23 cellular contexts compared by ENCODE assay signal in the genomic region with DNA sequence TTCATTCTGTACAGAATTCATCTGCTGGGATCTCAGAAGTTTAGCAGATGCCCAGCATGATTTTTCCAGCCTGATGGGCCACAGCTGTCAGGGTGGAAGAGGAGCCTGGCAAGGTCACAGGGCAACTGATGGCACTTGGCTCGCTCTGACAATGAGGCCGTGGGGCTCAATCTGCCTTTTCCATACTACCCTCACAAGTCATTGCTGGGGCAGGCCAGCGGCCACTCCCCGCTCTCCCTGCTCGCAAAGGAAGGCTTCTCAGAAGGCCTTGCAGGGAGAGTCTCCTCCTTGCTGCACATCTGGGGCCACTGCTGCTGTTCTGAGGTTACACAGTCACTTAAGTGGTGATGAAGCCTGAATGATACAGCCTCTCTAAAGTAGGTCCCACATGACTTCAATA.
DNase-seq lines count a peak whose midpoint lies in the region; ATAC-seq and TF ChIP-seq lines count a peak whose summit lies in the region.
"Had no signal": no experiment of that assay in that cellular context is flagged by ENCODE, and none has a peak within 500 bp of the region (broad histone marks: within the 10 kb centered on the region; RNA-seq: fewer than 3 reads in every experiment).

No MANE protein-coding gene starts in this region.

- TF ChIP-seq CTCF in CD8-positive, alpha-beta T cell (IDR thresholded peaks at IDR 0.05), result no peak
- TF ChIP-seq CTCF in H9 (conservative IDR thresholded peaks at IDR 0.05) (no peak), esophagus muscularis mucosa (IDR thresholded peaks at IDR 0.05) (no peak)

- intact Hi-C loops in CD8-positive, alpha-beta T cell (cut with DNase I, micrococcal nuclease), result no loop called here
- intact Hi-C loops in esophagus muscularis mucosa (cut with DNase I), result loop anchor here (10.0 kb wide), 1 partner anchor 352 kb away; the partner anchor contains the start of gene NR3C2

- no CpG with 5 or more reads among the region's 5 CpGs for WGBS in H9 (ENCODE audit: extremely low coverage, insufficient read length, low lambda C conversion rate)
- WGBS in esophagus muscularis mucosa, result 93% methylated on average over 5 of the region's 5 CpGs

- H3K18ac ChIP-seq in H9 (ENCODE audit: insufficient read length, low read depth, low read length), result no peak overlapping the region

- H2AFZ ChIP-seq in H9 (ENCODE audit: low read length), result no peak overlapping the region
- H2AFZ ChIP-seq: GM23338 had no signal

- ATAC-seq in CD8-positive, alpha-beta T cell, result no peak
- ATAC-seq in GM21360 (IDR thresholded peaks at IDR 0.05; ENCODE audit: unreplicated experiment) (no peak), left lobe of liver (no peak)
- ATAC-seq: A549, GM23338 had no signal

- no peak overlapping the region for H3K9ac ChIP-seq in H9 (ENCODE audit: extremely low read depth, insufficient read length, low read length)
- H3K9ac ChIP-seq: BLaER1 treated with 17β-estradiol and CSF1 and Interleukin-3, amounts not matched to agents 10 nM and 100 nM had no signal

- H2BK20ac ChIP-seq in H9 (ENCODE audit: low read depth, low read length, poor library complexity, severe bottlenecking), result no peak overlapping the region

- H3K4me1 Mint-ChIP-seq in CD8-positive, alpha-beta T cell (ENCODE audit: low read depth), result peaks cover 26% of the 10 kb centered on the region
- peaks cover 17% of the 10 kb centered on the region in 2 experiments for H3K4me1 Mint-ChIP-seq in H9
- H3K4me1 Mint-ChIP-seq: CD14-positive monocyte had no signal

- no peak overlapping the region for H2BK5ac ChIP-seq in H9 (ENCODE audit: insufficient read length, low read length)

- H3K27ac Mint-ChIP-seq in CD8-positive, alpha-beta T cell, result peak overlapping the region; percentile 8
- no peak overlapping the region for H3K27ac Mint-ChIP-seq in H9
- H3K27ac Mint-ChIP-seq: CD14-positive monocyte; CD4-positive, alpha-beta T cell; GM23338; HFFc6 had no signal

- no peak overlapping the region for H3K4ac ChIP-seq in H9 (ENCODE audit: low read depth, low read length)

- H2AK5ac ChIP-seq in H9 (ENCODE audit: insufficient read length, low read length), result no peak overlapping the region

- no peak overlapping the region for H2BK120ac ChIP-seq in H9 (ENCODE audit: low read depth, low read length, poor library complexity, severe bottlenecking)

- peaks cover 51% of the 10 kb centered on the region for H3K36me3 Mint-ChIP-seq in CD8-positive, alpha-beta T cell
- peaks cover 0 to 4% (median 4%) of the 10 kb centered on the region in 3 experiments; a peak in 2 of 7 replicates for H3K36me3 Mint-ChIP-seq in H9 (ENCODE audit: insufficient read depth in 1 of 3, low read depth in 3 of 3)
- H3K36me3 Mint-ChIP-seq: CD14-positive monocyte had no signal

- no peak overlapping the region for H4K5ac ChIP-seq in H9 (ENCODE audit: insufficient read length, low read depth, low read length)

- H3K9me3 ChIP-seq in CD8-positive, alpha-beta T cell (ENCODE audit: low read length), result no peaks in the 10 kb centered on the region
- H3K9me3 ChIP-seq in H9 (ENCODE audit: control insufficient read depth, low read depth, low read length), result no peaks in the 10 kb centered on the region
- H3K9me3 ChIP-seq in esophagus muscularis mucosa, result no peaks in the 10 kb centered on the region
- no peaks in the 10 kb centered on the region for H3K9me3 ChIP-seq in MG63
- H3K9me3 ChIP-seq: A549; BE2C; BLaER1 treated with 17β-estradiol and CSF1 and Interleukin-3, amounts not matched to agents 10 nM and 100 nM; HAP-1 had no signal

- POLR2A ChIA-PET in CD8-positive, alpha-beta T cell (lab: Charles Lee), result no interaction called here

- CTCF ChIA-PET in CD8-positive, alpha-beta T cell (lab: Charles Lee), result interaction anchor here (1.6 kb wide), 1 partner anchor 48 kb away, joined by 4 read pairs; no protein-coding TSS in a partner anchor

- H3K56ac ChIP-seq in H9 (ENCODE audit: insufficient read length, low read depth, low read length), result no peak overlapping the region

- H3K27me3 ChIP-seq in CD8-positive, alpha-beta T cell (ENCODE audit: insufficient read depth, low read length), result no peaks in the 10 kb centered on the region
- no peaks in the 10 kb centered on the region for H3K27me3 ChIP-seq in H9 (ENCODE audit: insufficient read depth, low read length)
- no peaks in the 10 kb centered on the region for H3K27me3 ChIP-seq in esophagus muscularis mucosa
- H3K27me3 ChIP-seq in MG63, result no peaks in the 10 kb centered on the region
- H3K27me3 ChIP-seq: BE2C; BLaER1 treated with 17β-estradiol and CSF1 and Interleukin-3, amounts not matched to agents 10 nM and 100 nM had no signal

- no peaks in the 10 kb centered on the region for H4K20me1 ChIP-seq in H9 (ENCODE audit: control insufficient read depth, insufficient read depth, insufficient read length)
- H4K20me1 ChIP-seq: BLaER1 treated with 17β-estradiol and CSF1 and Interleukin-3, amounts not matched to agents 10 nM and 100 nM had no signal

- H2BK12ac ChIP-seq in H9 (ENCODE audit: insufficient read length, low read depth, low read length), result no peak overlapping the region

- H3K27me3 Mint-ChIP-seq in CD8-positive, alpha-beta T cell (ENCODE audit: low read depth), result no peaks in the 10 kb centered on the region
- H3K27me3 Mint-ChIP-seq in H9 (ENCODE audit: low read depth), result no peaks in the 10 kb centered on the region
- H3K27me3 Mint-ChIP-seq: CD4-positive, alpha-beta T cell had no signal

- no peaks in the 10 kb centered on the region for H3K9me3 Mint-ChIP-seq in CD8-positive, alpha-beta T cell
- H3K9me3 Mint-ChIP-seq in H9, result peaks cover 0 to 3% of the 10 kb centered on the region in 2 experiments; a peak in 2 of 5 replicates
- H3K9me3 Mint-ChIP-seq: CD14-positive monocyte; CD4-positive, alpha-beta T cell; GM23338; HFFc6 had no signal

- peak overlapping the region; percentile 29; the same call in 1 of the 2 replicates for H3K14ac ChIP-seq in H9 (ENCODE audit: insufficient read depth, low read length)

- DNase-seq in CD8-positive, alpha-beta T cell, result no peak
- DNase-seq in H9, result no peak
- DNase-seq in esophagus muscularis mucosa (ENCODE audit: extremely low spot score), result peak; percentile 39
- DNase-seq in MG63, result no peak
- DNase-seq in left lobe of liver (ENCODE audit: low spot score), result no peak
- DNase-seq: 8988T; ACHN; AML-193; BE2C; Calu3; CD4-positive, alpha-beta T cell; COR-L47; DMS53; DMS79 treated with DMSO at 0.1 percent for 48 hours; GF-D8; HFFc6 had no signal

- no peak overlapping the region for H3K4me3 ChIP-seq in CD8-positive, alpha-beta T cell (ENCODE audit: low read depth, low read length)
- H3K4me3 ChIP-seq in esophagus muscularis mucosa, result no peak overlapping the region
- no peak overlapping the region for H3K4me3 ChIP-seq in MG63
- H3K4me3 ChIP-seq: A549; BLaER1 treated with 17β-estradiol and CSF1 and Interleukin-3, amounts not matched to agents 10 nM and 100 nM; GM23338; HAP-1 had no signal

- no peaks in the 10 kb centered on the region for H3K4me1 ChIP-seq in CD8-positive, alpha-beta T cell (ENCODE audit: insufficient read depth, low read length)
- H3K4me1 ChIP-seq in H9 (ENCODE audit: insufficient read depth, low read length) (peaks cover 4% of the 10 kb centered on the region; the same call in 1 of the 2 replicates), esophagus muscularis mucosa (peaks cover 0 to 12% (median 6%) of the 10 kb centered on the region in 4 donors)
- H3K4me1 ChIP-seq: A549; BE2C; BLaER1 treated with 17β-estradiol and CSF1 and Interleukin-3, amounts not matched to agents 10 nM and 100 nM had no signal

- H3K23me2 ChIP-seq in H9 (ENCODE audit: insufficient read length, low read depth, low read length, poor library complexity, severe bottlenecking), result no peaks in the 10 kb centered on the region

- H3K36me3 ChIP-seq in CD8-positive, alpha-beta T cell (ENCODE audit: insufficient read depth, low read length), result no peaks in the 10 kb centered on the region
- H3K36me3 ChIP-seq in esophagus muscularis mucosa (peaks cover 0 to 8% (median 0%) of the 10 kb centered on the region in 4 donors), MG63 (no peaks in the 10 kb centered on the region)
- H3K36me3 ChIP-seq: BE2C; BLaER1 treated with 17β-estradiol and CSF1 and Interleukin-3, amounts not matched to agents 10 nM and 100 nM; HAP-1 had no signal

- no peak overlapping the region for H4K91ac ChIP-seq in H9 (ENCODE audit: insufficient read length, low read depth, low read length)

- no peak for TF ChIP-seq POLR2A in esophagus muscularis mucosa (IDR thresholded peaks at IDR 0.05; ENCODE audit: low read depth)

- no peak overlapping the region for H4K8ac ChIP-seq in H9 (replicated peaks; ENCODE audit: insufficient read length, low read depth, low read length)

- no peak for TF ChIP-seq EP300 in esophagus muscularis mucosa (IDR thresholded peaks at IDR 0.05)

- H3T11ph ChIP-seq in H9 (ENCODE audit: low read length), result no peak overlapping the region

- H3K4me3 Mint-ChIP-seq in CD8-positive, alpha-beta T cell, result no peak overlapping the region
- no peak overlapping the region for H3K4me3 Mint-ChIP-seq in H9
- H3K4me3 Mint-ChIP-seq: CD14-positive monocyte; CD4-positive, alpha-beta T cell; GM23338; HFFc6 had no signal

- H3K23ac ChIP-seq in H9 (ENCODE audit: insufficient read length, low read depth, low read length), result no peak overlapping the region

- no peaks in the 10 kb centered on the region for H3K79me1 ChIP-seq in H9 (ENCODE audit: insufficient read depth, low read depth, low read length, poor library complexity, severe bottlenecking)

- no peak overlapping the region for H3K27ac ChIP-seq in CD8-positive, alpha-beta T cell (ENCODE audit: low read depth, low read length)
- H3K27ac ChIP-seq in H9 (ENCODE audit: insufficient read length, low read depth, low read length) (no peak overlapping the region), esophagus muscularis mucosa (replicated peaks in 1 of 4) (no peak overlapping the region), temporal lobe (ENCODE audit: low read depth, low read length) (peak overlapping the region; percentile 30)
- H3K27ac ChIP-seq: A549; BLaER1 treated with 17β-estradiol and CSF1 and Interleukin-3, amounts not matched to agents 10 nM and 100 nM had no signal

- no peak overlapping the region for H3K4me2 ChIP-seq in H9 (ENCODE audit: insufficient read depth, insufficient read length, low read length)
- H3K4me2 ChIP-seq: A549; BLaER1 treated with 17β-estradiol and CSF1 and Interleukin-3, amounts not matched to agents 10 nM and 100 nM; GM23338 had no signal

- H3K79me2 ChIP-seq in H9 (ENCODE audit: insufficient read depth, low read length), result no peaks in the 10 kb centered on the region

- H2BK15ac ChIP-seq in H9 (ENCODE audit: low read depth, low read length), result no peak overlapping the region
